ENCODE assay signal across 19 cellular contexts in the genomic region with DNA sequence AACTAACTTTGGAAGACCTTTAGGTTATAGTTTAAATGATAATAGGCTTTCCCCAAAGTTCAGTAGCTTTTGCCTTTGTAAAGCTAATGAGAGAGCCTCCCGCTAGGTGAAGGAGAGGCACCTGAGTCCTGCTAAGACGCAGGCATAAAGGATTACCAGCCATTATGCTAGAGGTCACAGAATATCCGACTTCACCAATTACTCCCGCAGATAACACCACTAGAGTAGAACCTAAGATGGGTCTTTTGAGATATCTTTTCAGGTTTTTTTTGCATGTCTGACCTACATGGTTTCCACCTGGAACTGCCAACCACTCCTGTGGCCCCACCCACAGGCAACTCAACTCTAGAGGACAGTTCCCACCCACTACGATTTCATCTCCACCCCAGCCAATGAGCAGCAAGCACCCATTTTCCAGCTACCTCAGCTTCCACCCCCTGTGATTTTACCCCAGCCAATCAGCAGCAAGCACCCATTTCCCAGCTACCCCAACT.
DNase-seq lines count a peak whose midpoint lies in the region; ATAC-seq, FAIRE-seq and TF ChIP-seq lines count a peak whose summit lies in the region.
"Had no signal": no experiment of that assay in that cellular context is flagged by ENCODE, and none has a peak within 500 bp of the region (broad histone marks: within the 10 kb centered on the region; RNA-seq: fewer than 3 reads in every experiment).

No MANE protein-coding gene starts in this region.

- H3K56ac ChIP-seq in H9 (ENCODE audit: insufficient read length, low read depth, low read length) = no peak overlapping the region

- CTCF ChIA-PET in CD8-positive, alpha-beta memory T cell (lab: Charles Lee) = no interaction called here
- CTCF ChIA-PET in K562 (lab: Yijun Ruan, JAX; ENCODE audit: low intra/inter-chr PET ratio) = no interaction called here

- H2BK5ac ChIP-seq in H9 (ENCODE audit: insufficient read length, low read length) = no peak overlapping the region

- H3K4me1 Mint-ChIP-seq in CD8-positive, alpha-beta memory T cell = peaks cover 14 to 19% (median 17%) of the 10 kb centered on the region in 3 donors
- H3K4me1 Mint-ChIP-seq in H9 = peaks cover 47 to 52% of the 10 kb centered on the region in 2 experiments
- peaks cover 22% of the 10 kb centered on the region in 2 donors for H3K4me1 Mint-ChIP-seq in immature natural killer cell

- H3K27me3 ChIP-seq in CD8-positive, alpha-beta memory T cell (ENCODE audit: insufficient read depth, low read length, poor library complexity, severe bottlenecking) = no peaks in the 10 kb centered on the region
- no peaks in the 10 kb centered on the region for H3K27me3 ChIP-seq in H9 (ENCODE audit: insufficient read depth, low read length)
- no peaks in the 10 kb centered on the region for H3K27me3 ChIP-seq in K562 (ENCODE audit: control insufficient read depth in 2 of 2, insufficient read depth in 2 of 2, low read length in 2 of 2)
- H3K27me3 ChIP-seq in upper lobe of left lung = no peaks in the 10 kb centered on the region
- peaks cover 0 to 6% of the 10 kb centered on the region in 2 donors for H3K27me3 ChIP-seq in tibial artery

- H3K79me2 ChIP-seq in H9 (ENCODE audit: insufficient read depth, low read length) (no peaks in the 10 kb centered on the region), K562 (ENCODE audit: control insufficient read depth, insufficient read depth, low read length) (peaks cover 35% of the 10 kb centered on the region)

- POLR2A ChIA-PET in CD8-positive, alpha-beta memory T cell (lab: Charles Lee) = no interaction called here
- POLR2A ChIA-PET in K562 (lab: Yijun Ruan, JAX) = interaction anchor here (0.6 to 1.1 kb wide), 3 partner anchors 8 to 1997 kb away, joined by 3 read pairs; no protein-coding TSS in a partner anchor

- H3K9me3 ChIP-seq in CD8-positive, alpha-beta memory T cell (ENCODE audit: low read length) = peaks cover 8% of the 10 kb centered on the region
- H3K9me3 ChIP-seq in H9 (ENCODE audit: control insufficient read depth, low read depth, low read length) = no peaks in the 10 kb centered on the region
- H3K9me3 ChIP-seq in K562 (replicated peaks; ENCODE audit: control insufficient read depth, insufficient read depth, low read depth, low read length) = no peaks in the 10 kb centered on the region
- peaks cover 0 to 5% (median 4%) of the 10 kb centered on the region in 4 donors for H3K9me3 ChIP-seq in upper lobe of left lung
- H3K9me3 ChIP-seq in tibial artery = peaks cover 0 to 9% (median 0%) of the 10 kb centered on the region in 3 donors

- H4K5ac ChIP-seq in H9 (ENCODE audit: insufficient read length, low read depth, low read length) = no peak overlapping the region

- intact Hi-C loops in K562 (cut with micrococcal nuclease) (no loop called here), tibial artery (cut with DNase I; ENCODE audit: low total_unique reads) (no loop called here)

- no peak overlapping the region for H3T11ph ChIP-seq in H9 (ENCODE audit: low read length)

- TF ChIP-seq POLR2A in K562 (conservative IDR thresholded peaks at IDR 0.05) = no peak
- TF ChIP-seq POLR2A in upper lobe of left lung (IDR thresholded peaks at IDR 0.05) = no peak

- no peak overlapping the region for H2BK120ac ChIP-seq in H9 (ENCODE audit: low read depth, low read length, poor library complexity, severe bottlenecking)

- no peak for TF ChIP-seq RAD21 in K562 (CRISPR knock-in tag; conservative IDR thresholded peaks at IDR 0.05 in 1 of 2, IDR thresholded peaks at IDR 0.05 in 1 of 2)

- no peaks in the 10 kb centered on the region for H4K20me1 ChIP-seq in H9 (ENCODE audit: control insufficient read depth, insufficient read depth, insufficient read length)
- no peaks in the 10 kb centered on the region for H4K20me1 ChIP-seq in K562 (replicated peaks; ENCODE audit: control insufficient read depth, insufficient read depth, low read length)

- WGBS in H9 (ENCODE audit: extremely low coverage, insufficient read length, low lambda C conversion rate) = no CpG with 5 or more reads among the region's 5 CpGs
- WGBS in K562 (ENCODE audit: insufficient coverage, low coverage, missing lambda C conversion rate) = 88% methylated on average over 4 of the region's 5 CpGs
- WGBS in upper lobe of left lung, 2 donors = 91 to 92% methylated on average over 5 of the region's 5 CpGs

- no peak for DNase-seq in CD8-positive, alpha-beta memory T cell
- DNase-seq in H9 (peak; percentile 75), K562 (ENCODE audit: extremely low read depth in 1 of 4, low spot score in 3 of 4) (peak in 3 of 4 experiments; percentile 22 to 42 (median 25)), immature natural killer cell (no peak), left lobe of liver (ENCODE audit: low spot score) (no peak), upper lobe of left lung (no peak), RPMI8226 (no peak), tibial artery (no peak)
- DNase-seq: CD4-positive, alpha-beta memory T cell; DND-41; GF-D8; GM23248; HFFc6; MV-4-11; NCI-H1417; NCI-H187 treated with DMSO at 0.1 percent for 48 hours had no signal

- BruUV-seq in K562 (replicated peaks; lab: Mats Ljungman, UMichigan) = no TSS peak

- no peaks in the 10 kb centered on the region for H3K9me1 ChIP-seq in K562 (ENCODE audit: control insufficient read depth, insufficient read depth, low read length)

- H3K18ac ChIP-seq in H9 (ENCODE audit: insufficient read length, low read depth, low read length) = no peak overlapping the region

- no peak overlapping the region for H3K9ac ChIP-seq in H9 (ENCODE audit: extremely low read depth, insufficient read length, low read length)
- no peak overlapping the region for H3K9ac ChIP-seq in K562 (ENCODE audit: insufficient read depth in 1 of 2, low read depth in 2 of 2, low read length in 2 of 2)
- H3K9ac ChIP-seq: GM23248 had no signal

- no peak overlapping the region for H2AK5ac ChIP-seq in H9 (ENCODE audit: insufficient read length, low read length)

- H4K8ac ChIP-seq in H9 (replicated peaks; ENCODE audit: insufficient read length, low read depth, low read length) = no peak overlapping the region

- TF ChIP-seq EP300 in K562 (IDR thresholded peaks at IDR 0.05; ENCODE audit: low read length) = no peak
- TF ChIP-seq EP300 in upper lobe of left lung (IDR thresholded peaks at IDR 0.05) = no peak

- no peak overlapping the region for H3K23ac ChIP-seq in H9 (ENCODE audit: insufficient read length, low read depth, low read length)

- H3K9me3 Mint-ChIP-seq in CD8-positive, alpha-beta memory T cell = peaks cover 14 to 32% (median 22%) of the 10 kb centered on the region in 5 donors
- peaks cover 17% of the 10 kb centered on the region in 2 experiments for H3K9me3 Mint-ChIP-seq in H9
- H3K9me3 Mint-ChIP-seq in immature natural killer cell = peaks cover 9 to 29% (median 16%) of the 10 kb centered on the region in 6 donors

- peaks cover 3 to 40% (median 6%) of the 10 kb centered on the region in 3 donors for H3K36me3 Mint-ChIP-seq in CD8-positive, alpha-beta memory T cell
- peaks cover 4 to 16% (median 5%) of the 10 kb centered on the region in 3 experiments; a peak in 6 of 7 replicates for H3K36me3 Mint-ChIP-seq in H9 (ENCODE audit: insufficient read depth in 1 of 3, low read depth in 3 of 3)
- H3K36me3 Mint-ChIP-seq in immature natural killer cell = peaks cover 6 to 12% (median 6%) of the 10 kb centered on the region in 3 donors
- H3K36me3 Mint-ChIP-seq: IgD-negative memory B cell had no signal

- H3K36me3 ChIP-seq in CD8-positive, alpha-beta memory T cell (ENCODE audit: insufficient read depth, low read length) = no peaks in the 10 kb centered on the region
- H3K36me3 ChIP-seq in K562 (ENCODE audit: control insufficient read depth, insufficient read depth, low read length) (peaks cover 14% of the 10 kb centered on the region; the same call in 1 of the 3 replicates), upper lobe of left lung (no peaks in the 10 kb centered on the region), tibial artery (no peaks in the 10 kb centered on the region)

- H4K91ac ChIP-seq in H9 (ENCODE audit: insufficient read length, low read depth, low read length) = no peak overlapping the region

- H3K27ac ChIP-seq in CD8-positive, alpha-beta memory T cell (ENCODE audit: low read depth, low read length) = no peak overlapping the region
- no peak overlapping the region for H3K27ac ChIP-seq in H9 (ENCODE audit: insufficient read length, low read depth, low read length)
- no peak overlapping the region for H3K27ac ChIP-seq in K562 (ENCODE audit: extremely low read depth, low read depth, low read length)
- H3K27ac ChIP-seq in upper lobe of left lung = no peak overlapping the region
- no peak overlapping the region for H3K27ac ChIP-seq in tibial artery
- H3K27ac ChIP-seq: GM23248 had no signal

- no peak for TF ChIP-seq CTCF in H9 (conservative IDR thresholded peaks at IDR 0.05)
- TF ChIP-seq CTCF in K562 (IDR thresholded peaks at IDR 0.05 in 2 of 3, conservative IDR thresholded peaks at IDR 0.05 in 1 of 3; ENCODE audit: insufficient read depth in 2 of 3, low read depth in 1 of 3, low read length in 3 of 3) = no peak
- no peak for TF ChIP-seq CTCF in upper lobe of left lung (IDR thresholded peaks at IDR 0.05)
- no peak for TF ChIP-seq CTCF in tibial artery (IDR thresholded peaks at IDR 0.05)

- FAIRE-seq in K562 (lab: Jason Lieb, UNC) = no peak
- FAIRE-seq: GM12891, GM18507 had no signal

- peaks cover 16% of the 10 kb centered on the region for H3K4me1 ChIP-seq in CD8-positive, alpha-beta memory T cell (ENCODE audit: insufficient read depth, low read length)
- peaks cover 5% of the 10 kb centered on the region; the same call in 1 of the 2 replicates for H3K4me1 ChIP-seq in H9 (ENCODE audit: insufficient read depth, low read length)
- H3K4me1 ChIP-seq in K562 (replicated peaks in 1 of 2; ENCODE audit: control insufficient read depth in 2 of 2, insufficient read depth in 2 of 2, low read length in 2 of 2) = peaks cover 0 to 3% of the 10 kb centered on the region in 2 experiments; a peak in 2 of 5 replicates
- H3K4me1 ChIP-seq in upper lobe of left lung = peaks cover 0 to 5% (median 0%) of the 10 kb centered on the region in 4 donors
- no peaks in the 10 kb centered on the region for H3K4me1 ChIP-seq in tibial artery

- ATAC-seq in K562 (peak; percentile 55; the same call in 1 of the 3 replicates), left lobe of liver (no peak), upper lobe of left lung (ENCODE audit: low FRiP score in 2 of 2) (no peak)

- H3K14ac ChIP-seq in H9 (ENCODE audit: insufficient read depth, low read length) = no peak overlapping the region

- H2BK15ac ChIP-seq in H9 (ENCODE audit: low read depth, low read length) = no peak overlapping the region

- no peak overlapping the region for H3K4ac ChIP-seq in H9 (ENCODE audit: low read depth, low read length)

- in situ Hi-C loops in K562 (cut with MboI) = no loop called here

- H3K79me1 ChIP-seq in H9 (ENCODE audit: insufficient read depth, low read depth, low read length, poor library complexity, severe bottlenecking) = no peaks in the 10 kb centered on the region

- H3K4me2 ChIP-seq in H9 (ENCODE audit: insufficient read depth, insufficient read length, low read length) (peak overlapping the region; percentile 22), K562 (ENCODE audit: insufficient read depth, low read length) (no peak overlapping the region)

- H2BK12ac ChIP-seq in H9 (ENCODE audit: insufficient read length, low read depth, low read length) = no peak overlapping the region

- H3K4me3 ChIP-seq in CD8-positive, alpha-beta memory T cell (ENCODE audit: low read length) = no peak overlapping the region
- H3K4me3 ChIP-seq in K562 = no peak overlapping the region
- H3K4me3 ChIP-seq in upper lobe of left lung = no peak overlapping the region
- no peak overlapping the region for H3K4me3 ChIP-seq in tibial artery
- H3K4me3 ChIP-seq: GM23248 had no signal

- no peak overlapping the region for H2AFZ ChIP-seq in H9 (ENCODE audit: low read length)
- no peak overlapping the region for H2AFZ ChIP-seq in K562 (ENCODE audit: low read depth, low read length)
- H2AFZ ChIP-seq: GM23248 had no signal

- peak overlapping the region in 5 of 8 donors; percentile 6 to 90 (median 38) for H3K27ac Mint-ChIP-seq in CD8-positive, alpha-beta memory T cell
- H3K27ac Mint-ChIP-seq in H9 (peak overlapping the region; percentile 42 to 92 (median 83); a peak in 5 of 7 replicates), immature natural killer cell (peak overlapping the region in 4 of 6 donors; percentile 7 to 94 (median 92))
- H3K27ac Mint-ChIP-seq: HFFc6 had no signal

- H2BK20ac ChIP-seq in H9 (ENCODE audit: low read depth, low read length, poor library complexity, severe bottlenecking) = no peak overlapping the region

- H3K27me3 Mint-ChIP-seq in CD8-positive, alpha-beta memory T cell = peaks cover 0 to 2% of the 10 kb centered on the region in 2 donors
- no peaks in the 10 kb centered on the region for H3K27me3 Mint-ChIP-seq in H9 (ENCODE audit: low read depth)
- peaks cover 0 to 5% (median 4%) of the 10 kb centered on the region in 3 donors for H3K27me3 Mint-ChIP-seq in immature natural killer cell (ENCODE audit: low read depth in 3 of 3)
- H3K27me3 Mint-ChIP-seq: CD4-positive, alpha-beta memory T cell; IgD-negative memory B cell had no signal

- H3K23me2 ChIP-seq in H9 (ENCODE audit: insufficient read length, low read depth, low read length, poor library complexity, severe bottlenecking) = no peaks in the 10 kb centered on the region

- no peak overlapping the region for H3K4me3 Mint-ChIP-seq in CD8-positive, alpha-beta memory T cell
- H3K4me3 Mint-ChIP-seq in H9 (peak overlapping the region; percentile 45 to 63), immature natural killer cell (no peak overlapping the region)
- H3K4me3 Mint-ChIP-seq: HFFc6 had no signal

Comparison
In these comparisons a context has a peak if more than half of its experiments do, and no peak if none do; other contexts are left out.
1. DNase-seq: peak in H9 (single experiment) and K562 (3 of 4); none in CD8-positive, alpha-beta memory T cell (0 of 5), immature natural killer cell (0 of 3), left lobe of liver (single experiment), upper lobe of left lung (0 of 2), RPMI8226 (single experiment) and tibial artery (0 of 2).
2. H3K27ac Mint-ChIP-seq: peak in every context shown above with its lines; median percentile 92 in immature natural killer cell; 83 in H9; 38 in CD8-positive, alpha-beta memory T cell.
3. H3K4me3 Mint-ChIP-seq: peak in H9 (2 of 2); none in CD8-positive, alpha-beta memory T cell (0 of 7) and immature natural killer cell (0 of 5).